ENCODE assay signal across 1 cellular context in genomic region chr6:35299674-35300073, GRCh38.
TF ChIP-seq lines count a peak whose summit lies in the region.

No MANE protein-coding gene starts in this region.

TF ChIP-seq in K562, 482 proteins besides CTCF, POLR2A, EP300 and RAD21:
- TF ChIP-seq ZBTB2 (IDR thresholded peaks at IDR 0.05), result peak; percentile 55; the same call in 1 of the 2 replicates
- 0 out of 2 replicates have a peak, but pooled peaks have one; percentile 39 for TF ChIP-seq SMARCA4 (IDR thresholded peaks at IDR 0.05)
- no peak for TF ChIP-seq CREBBP (IDR thresholded peaks at IDR 0.05; ENCODE audit: low read depth, low read length)
- TF ChIP-seq ZNF175 (CRISPR knock-in tag; IDR thresholded peaks at IDR 0.05; ENCODE audit: low read depth), result 0 out of 2 replicates have a peak, but pooled peaks have one; percentile 24
- no peak for TF ChIP-seq ZNF395 (CRISPR knock-in tag; IDR thresholded peaks at IDR 0.05)
- TF ChIP-seq AFF4 (CRISPR knock-in tag; IDR thresholded peaks at IDR 0.05), result no peak
- peak; percentile 73; the same call in 1 of the 2 replicates for TF ChIP-seq RFX5 (IDR thresholded peaks at IDR 0.05; ENCODE audit: low read depth, low read length)
- 0 out of 4 replicates have a peak, but pooled peaks of 1 of the 2 experiments have one; percentile 8 for TF ChIP-seq RCOR1 (IDR thresholded peaks at IDR 0.05; ENCODE audit: borderline replicate concordance in 1 of 2, low read depth in 2 of 2, low read length in 2 of 2)
- 0 out of 2 replicates have a peak, but pooled peaks have one; percentile 59 for TF ChIP-seq ELF1 (tag; IDR thresholded peaks at IDR 0.05)
- 0 out of 2 replicates have a peak, but pooled peaks have one; percentile 31 for TF ChIP-seq NBN (IDR thresholded peaks at IDR 0.05; ENCODE audit: low read depth)
- TF ChIP-seq SP1 (CRISPR knock-in tag; IDR thresholded peaks at IDR 0.05), result peak; percentile 42; the same call in 1 of the 2 replicates
- TF ChIP-seq NR3C1 (CRISPR knock-in tag; IDR thresholded peaks at IDR 0.05), result no peak
- peak; percentile 46; the same call in 1 of the 2 replicates for TF ChIP-seq ELF4 (CRISPR knock-in tag; IDR thresholded peaks at IDR 0.05)
- TF ChIP-seq ZBTB40 (IDR thresholded peaks at IDR 0.05), result 0 out of 2 replicates have a peak, but pooled peaks have one; percentile 29
- no peak for TF ChIP-seq ZBTB40 (CRISPR knock-in tag; IDR thresholded peaks at IDR 0.05)
- peak; percentile 90 for TF ChIP-seq SPI1 (IDR thresholded peaks at IDR 0.05; ENCODE audit: borderline replicate concordance, low read depth, low read length)
- TF ChIP-seq ZNF79 (CRISPR knock-in tag; IDR thresholded peaks at IDR 0.05; ENCODE audit: low read depth), result no peak
- peak; percentile 59; the same call in 1 of the 2 replicates for TF ChIP-seq EHMT2 (IDR thresholded peaks at IDR 0.05)
- peak; percentile 70; the same call in 1 of the 2 replicates for TF ChIP-seq ZNF24 (IDR thresholded peaks at IDR 0.05)
- 0 out of 2 replicates have a peak, but pooled peaks have one; percentile 27 for TF ChIP-seq MTA1 (IDR thresholded peaks at IDR 0.05; ENCODE audit: borderline replicate concordance)
- no peak for TF ChIP-seq ZNF644 (tag; IDR thresholded peaks at IDR 0.05; ENCODE audit: low read depth)
- peak; percentile 47; the same call in 1 of the 2 replicates for TF ChIP-seq SMARCE1 (IDR thresholded peaks at IDR 0.05)
- TF ChIP-seq VEZF1 (CRISPR knock-in tag; IDR thresholded peaks at IDR 0.05), result peak; percentile 14; the same call in 1 of the 2 replicates
- no peak for TF ChIP-seq HES1 (IDR thresholded peaks at IDR 0.05; ENCODE audit: low read depth)
- peak; percentile 32; the same call in 1 of the 2 replicates for TF ChIP-seq ARID1B (IDR thresholded peaks at IDR 0.05)
- TF ChIP-seq JUND (IDR thresholded peaks at IDR 0.05; ENCODE audit: borderline replicate concordance, low read depth, low read length), result 0 out of 2 replicates have a peak, but pooled peaks have one; percentile 3
- no peak for TF ChIP-seq JUND (tag; IDR thresholded peaks at IDR 0.05; ENCODE audit: borderline replicate concordance, low read depth, low read length)
- TF ChIP-seq KAT7 (CRISPR knock-in tag; IDR thresholded peaks at IDR 0.05; ENCODE audit: borderline replicate concordance), result no peak
- no peak for TF ChIP-seq POU5F1 (IDR thresholded peaks at IDR 0.05; ENCODE audit: borderline replicate concordance, low read depth, low read length, partially characterized antibody)
TF ChIP-seq in K562: peak in this region for 18.
